Comparison of ENCODE assay signal across 1 cellular context in genomic region chr1:2955652-2956051, GRCh38.
TF ChIP-seq lines count a peak whose summit lies in the region.

No MANE protein-coding gene starts in this region.

TF ChIP-seq in HepG2, 621 proteins besides CTCF, POLR2A, EP300 and RAD21 (continued from another document):
- TF ChIP-seq GLMP (CRISPR knock-in tag; IDR thresholded peaks at IDR 0.05; ENCODE audit: borderline replicate concordance) (no peak), DZIP1 (CRISPR knock-in tag; IDR thresholded peaks at IDR 0.05) (no peak), HNF1A (IDR thresholded peaks at IDR 0.05; ENCODE audit: low read depth) (no peak), HNF1A (CRISPR knock-in tag; IDR thresholded peaks at IDR 0.05; ENCODE audit: borderline replicate concordance) (no peak), ZNF713 (CRISPR knock-in tag; IDR thresholded peaks at IDR 0.05) (no peak), AGO1 (IDR thresholded peaks at IDR 0.05; ENCODE audit: low read depth, low read length, poor library complexity, severe bottlenecking) (no peak), ZNF850 (CRISPR knock-in tag; conservative IDR thresholded peaks at IDR 0.05) (no peak), PLRG1 (conservative IDR thresholded peaks at IDR 0.05) (no peak), ZBTB21 (CRISPR knock-in tag; IDR thresholded peaks at IDR 0.05) (no peak)
